9 cellular contexts compared by ENCODE assay signal in the genomic region with DNA sequence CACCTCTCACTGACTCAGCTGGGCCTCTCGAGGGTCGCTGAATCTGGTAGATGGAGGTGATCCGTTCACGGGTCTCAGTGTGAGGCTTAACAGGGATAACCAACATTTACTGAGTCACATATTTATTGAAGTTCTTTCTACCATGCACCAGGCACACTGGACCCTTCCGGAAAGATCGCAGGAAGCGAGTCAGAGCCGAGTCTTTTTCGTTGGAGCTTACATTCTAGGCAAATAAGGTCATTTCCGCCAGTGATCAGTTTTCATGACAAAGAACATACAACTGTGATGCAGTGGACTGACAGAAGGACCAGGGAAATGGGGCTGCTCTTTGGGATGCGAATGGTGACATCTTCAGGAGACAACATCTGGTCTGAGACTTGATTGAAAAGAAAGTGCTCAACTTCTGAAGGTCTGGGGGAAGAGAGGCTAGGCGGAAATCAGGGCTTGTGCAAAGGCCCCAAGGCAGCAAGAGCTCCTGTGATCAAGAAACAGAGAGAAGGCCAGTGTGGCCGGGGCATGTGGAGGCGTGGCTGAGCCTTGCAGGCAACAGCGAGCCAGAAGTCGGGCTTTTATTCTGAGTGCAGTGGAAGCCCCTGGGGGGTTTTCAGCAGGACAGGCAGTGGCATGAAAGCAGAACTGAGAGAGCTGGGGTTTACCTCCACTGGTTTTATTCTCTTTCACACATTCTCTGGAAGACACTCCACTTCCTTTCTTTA. TPM values are rescaled to one million over a fixed set of nuclear protein-coding genes. Genes with fewer than 3 reads are reported as not detected.
A peak's percentile ranks its signal among the peaks of the same experiment; 100 is the strongest.
DNase-seq lines count a peak whose midpoint lies in the region; ATAC-seq and TF ChIP-seq lines count a peak whose summit lies in the region.
"Had no signal": no experiment of that assay in that cellular context is flagged by ENCODE, and none has a peak within 500 bp of the region (broad histone marks: within the 10 kb centered on the region; RNA-seq: fewer than 3 reads in every experiment).

No MANE protein-coding gene starts in this region.

- H3K27me3 Mint-ChIP-seq in H9 (ENCODE audit: low read depth): no peaks in the 10 kb centered on the region
- H3K27me3 Mint-ChIP-seq: activated CD4-positive, alpha-beta memory T cell treated with anti-CD3 and anti-CD28 coated beads for 36 hours had no signal

- H3K27ac ChIP-seq in H9 (ENCODE audit: insufficient read length, low read depth, low read length) (no peak overlapping the region), IMR-90 (ENCODE audit: insufficient read depth, low read length) (no peak overlapping the region; the same call in 1 of the 2 replicates)

- H3K4ac ChIP-seq in H9 (ENCODE audit: low read depth, low read length) (no peak overlapping the region), IMR-90 (ENCODE audit: low read depth, low read length) (no peak overlapping the region)

- H2BK120ac ChIP-seq in H9 (ENCODE audit: low read depth, low read length, poor library complexity, severe bottlenecking) (no peak overlapping the region), IMR-90 (ENCODE audit: low read depth, low read length) (no peak overlapping the region)

- H3K79me2 ChIP-seq in H9 (ENCODE audit: insufficient read depth, low read length): no peaks in the 10 kb centered on the region

- H3K56ac ChIP-seq in H9 (ENCODE audit: insufficient read length, low read depth, low read length) (no peak overlapping the region), IMR-90 (ENCODE audit: extremely low read depth, insufficient read depth, low read length) (no peak overlapping the region)

- dilution Hi-C loops in IMR-90 (cut with HindIII; ENCODE audit: low sequenced_read_pairs, unreplicated experiment): no loop called here

- H3K4me1 ChIP-seq in H9 (ENCODE audit: insufficient read depth, low read length) (no peaks in the 10 kb centered on the region), IMR-90 (ENCODE audit: control insufficient read depth, insufficient read depth, low read length) (0 out of 2 replicates have a peak, but pooled peaks cover 1% of the 10 kb centered on the region)

- ATAC-seq in GM18861 (IDR thresholded peaks at IDR 0.05; ENCODE audit: unreplicated experiment) (peak; percentile 96), IMR-90 (ENCODE audit: low read depth) (no peak)

- TF ChIP-seq CTCF in H9 (conservative IDR thresholded peaks at IDR 0.05): no peak
- TF ChIP-seq CTCF in IMR-90 (conservative IDR thresholded peaks at IDR 0.05; ENCODE audit: low read depth, low read length): no peak

- CTCF ChIA-PET in IMR-90 (lab: Yijun Ruan, JAX): no interaction called here

- no peak overlapping the region for H3K4me2 ChIP-seq in H9 (ENCODE audit: insufficient read depth, insufficient read length, low read length)
- no peak overlapping the region for H3K4me2 ChIP-seq in IMR-90 (ENCODE audit: low read depth, low read length)

- H3K9me3 ChIP-seq in H9 (ENCODE audit: control insufficient read depth, low read depth, low read length) (no peaks in the 10 kb centered on the region), IMR-90 (ENCODE audit: control insufficient read depth, insufficient read depth, low read length) (0 out of 2 replicates have a peak, but pooled peaks cover 2% of the 10 kb centered on the region)

- H3K4me3 ChIP-seq in IMR-90 (ENCODE audit: insufficient read depth, low read depth, low read length): no peak overlapping the region

- H4K5ac ChIP-seq in H9 (ENCODE audit: insufficient read length, low read depth, low read length): no peak overlapping the region
- no peak overlapping the region for H4K5ac ChIP-seq in IMR-90 (ENCODE audit: low read depth, low read length)

- no peak for TF ChIP-seq POLR2A in IMR-90 (IDR thresholded peaks at IDR 0.05; ENCODE audit: low read depth, low read length)

- H3K4me1 Mint-ChIP-seq in H9: peaks cover 15 to 24% of the 10 kb centered on the region in 2 experiments

- H2AK5ac ChIP-seq in H9 (ENCODE audit: insufficient read length, low read length): no peak overlapping the region
- 0 out of 2 replicates have a peak overlapping the region, but pooled peaks have one; percentile 16 for H2AK5ac ChIP-seq in IMR-90 (ENCODE audit: low read depth, low read length)

- H2BK15ac ChIP-seq in H9 (ENCODE audit: low read depth, low read length) (no peak overlapping the region), IMR-90 (ENCODE audit: low read depth, low read length) (no peak overlapping the region)

- no peak overlapping the region for H3K23ac ChIP-seq in H9 (ENCODE audit: insufficient read length, low read depth, low read length)
- no peak overlapping the region for H3K23ac ChIP-seq in IMR-90 (ENCODE audit: low read depth, low read length)

- in situ Hi-C loops in IMR-90 (cut with MboI; ENCODE audit: low sequenced_read_pairs): no loop called here

- H4K8ac ChIP-seq in H9 (replicated peaks; ENCODE audit: insufficient read length, low read depth, low read length): no peak overlapping the region
- H4K8ac ChIP-seq in IMR-90 (ENCODE audit: low read depth in 2 of 2, low read length in 2 of 2): peak overlapping the region in 1 of 2 experiments; percentile 30; a peak in 1 of 4 replicates

- peak overlapping the region in 2 of 3 experiments; percentile 31 to 41; a peak in 3 of 7 replicates for H3K27ac Mint-ChIP-seq in H9
- H3K27ac Mint-ChIP-seq: activated CD4-positive, alpha-beta memory T cell treated with anti-CD3 and anti-CD28 coated beads for 36 hours had no signal

- H2BK5ac ChIP-seq in H9 (ENCODE audit: insufficient read length, low read length): no peak overlapping the region
- H2BK5ac ChIP-seq in IMR-90 (ENCODE audit: low read depth, low read length, poor library complexity, severe bottlenecking): no peak overlapping the region

- no peak overlapping the region for H3K9ac ChIP-seq in H9 (ENCODE audit: extremely low read depth, insufficient read length, low read length)
- no peak overlapping the region for H3K9ac ChIP-seq in IMR-90 (ENCODE audit: low read depth, low read length)

- H4K91ac ChIP-seq in H9 (ENCODE audit: insufficient read length, low read depth, low read length): no peak overlapping the region
- H4K91ac ChIP-seq in IMR-90 (ENCODE audit: insufficient read depth, low read depth, low read length): no peak overlapping the region

- H3K14ac ChIP-seq in H9 (ENCODE audit: insufficient read depth, low read length): no peak overlapping the region
- H3K14ac ChIP-seq in IMR-90 (replicated peaks; ENCODE audit: low read depth, low read length): no peak overlapping the region

- peaks cover 2% of the 10 kb centered on the region for H3K36me3 ChIP-seq in IMR-90 (ENCODE audit: control insufficient read depth, insufficient read depth, low read length)

- H2BK20ac ChIP-seq in H9 (ENCODE audit: low read depth, low read length, poor library complexity, severe bottlenecking) (no peak overlapping the region), IMR-90 (ENCODE audit: low read depth, low read length) (no peak overlapping the region)

- WGBS in H9 (ENCODE audit: extremely low coverage, insufficient read length, low lambda C conversion rate): no CpG with 5 or more reads among the region's 16 CpGs
- WGBS in IMR-90 (ENCODE audit: extremely low coverage in 2 of 2, insufficient read length in 1 of 2), 2 experiments: 83% methylated on average over 8 of the region's 16 CpGs; no CpG with 5 or more reads in 1 of the 2 experiments

- H2AK9ac ChIP-seq in IMR-90 (replicated peaks; ENCODE audit: low read depth, low read length, poor library complexity): no peak overlapping the region

- peaks cover 7 to 18% (median 7%) of the 10 kb centered on the region in 3 experiments; a peak in 4 of 7 replicates for H3K36me3 Mint-ChIP-seq in H9 (ENCODE audit: insufficient read depth in 1 of 3, low read depth in 3 of 3)

- H3K9me1 ChIP-seq in IMR-90 (ENCODE audit: insufficient read depth, low read length): 0 out of 2 replicates have a peak, but pooled peaks cover 5% of the 10 kb centered on the region

- intact Hi-C loops in IMR-90 (cut with micrococcal nuclease): no loop called here

- H2AFZ ChIP-seq in H9 (ENCODE audit: low read length) (no peak overlapping the region), IMR-90 (replicated peaks; ENCODE audit: low read length, poor library complexity) (no peak overlapping the region)

- H4K20me1 ChIP-seq in H9 (ENCODE audit: control insufficient read depth, insufficient read depth, insufficient read length): no peaks in the 10 kb centered on the region
- H4K20me1 ChIP-seq in IMR-90 (ENCODE audit: insufficient read depth, low read length): no peaks in the 10 kb centered on the region

- BruUV-seq in IMR-90 (replicated peaks; lab: Mats Ljungman, UMichigan): no TSS peak

- no peak overlapping the region for H3T11ph ChIP-seq in H9 (ENCODE audit: low read length)

- H3K18ac ChIP-seq in H9 (ENCODE audit: insufficient read length, low read depth, low read length) (no peak overlapping the region), IMR-90 (ENCODE audit: low read depth, low read length) (no peak overlapping the region)

- TF ChIP-seq RAD21 in IMR-90 (IDR thresholded peaks at IDR 0.05; ENCODE audit: low read length): no peak

- POLR2A ChIA-PET in IMR-90 (lab: Charles Lee; ENCODE audit: unreplicated experiment): interaction anchor here (0.6 kb wide), 1 partner anchor 233 kb away, joined by 14 read pairs; no protein-coding TSS in a partner anchor

- H3K23me2 ChIP-seq in H9 (ENCODE audit: insufficient read length, low read depth, low read length, poor library complexity, severe bottlenecking): no peaks in the 10 kb centered on the region

- no peak overlapping the region for H3K4me3 Mint-ChIP-seq in H9
- H3K4me3 Mint-ChIP-seq: activated CD4-positive, alpha-beta memory T cell treated with anti-CD3 and anti-CD28 coated beads for 36 hours had no signal

- no peaks in the 10 kb centered on the region for H3K27me3 ChIP-seq in H9 (ENCODE audit: insufficient read depth, low read length)
- no peaks in the 10 kb centered on the region for H3K27me3 ChIP-seq in IMR-90 (ENCODE audit: control insufficient read depth, insufficient read depth, low read length)

- DNase-seq in H9 (no peak), IMR-90 (peak; percentile 76), lung microvascular endothelial cell (ENCODE audit: low read depth in 2 of 2) (peak; percentile 56 to 89), 8988T (no peak), T-helper 9 cell (no peak), AML-193 (lab: John Stamatoyannopoulos, UW) (no peak)
- DNase-seq in effector CD4-positive, alpha-beta T cell: no peak
- DNase-seq: activated CD4-positive, alpha-beta memory T cell treated with anti-CD3 and anti-CD28 coated beads for 36 hours had no signal

- H3K79me1 ChIP-seq in H9 (ENCODE audit: insufficient read depth, low read depth, low read length, poor library complexity, severe bottlenecking) (no peaks in the 10 kb centered on the region), IMR-90 (ENCODE audit: low read depth in 1 of 2, low read length in 2 of 2) (peaks cover 0 to 14% of the 10 kb centered on the region in 2 experiments; a peak in 1 of 4 replicates)

- no peak overlapping the region for H2BK12ac ChIP-seq in H9 (ENCODE audit: insufficient read length, low read depth, low read length)

- peaks cover 5 to 6% of the 10 kb centered on the region in 2 experiments; a peak in 4 of 5 replicates for H3K9me3 Mint-ChIP-seq in H9

RNA-seq across cellular contexts. Expression of a gene that starts 56.7 kb away (rescaled TPM):
- total RNA-seq in H9 (2021) (0.68 and 1.1 TPM in 2 replicates), IMR-90 (2012; rRNA removed) (2.2 and 2.5 TPM in 2 replicates), lung microvascular endothelial cell (under 0.01 TPM in 1 of 2 replicates, not detected in the other)
- polyA plus RNA-seq in IMR-90 (2012; rRNA removed): 18.0 and 18.3 TPM in 2 replicates
- polyA plus RNA-seq in IMR-90 (2012; cell fraction: cytosol; rRNA removed): 11.4 and 19.3 TPM in 2 replicates
- 7.7 and 18.8 TPM in 2 replicates for polyA plus RNA-seq in IMR-90 (2012; cell fraction: nucleus; rRNA removed; ENCODE audit: low replicate concordance)
- total RNA-seq: activated CD4-positive, alpha-beta memory T cell treated with anti-CD3 and anti-CD28 coated beads for 36 hours had no signal

Comparison
In these comparisons a context has a peak if more than half of its experiments do, and no peak if none do; other contexts are left out.
1. DNase-seq: peak in IMR-90 (single experiment) and lung microvascular endothelial cell (2 of 2); none in H9 (single experiment), 8988T (single experiment), effector CD4-positive, alpha-beta T cell (single experiment), T-helper 9 cell (single experiment) and AML-193 (0 of 2).